10 cellular contexts compared by ENCODE assay signal in genomic region chr5:144040615-144041394, GRCh38.
"Had no signal": no experiment of that assay in that cellular context is flagged by ENCODE, and none has a peak within 500 bp of the region (broad histone marks: within the 10 kb centered on the region; RNA-seq: fewer than 3 reads in every experiment).

No MANE protein-coding gene starts in this region.

- H3K4me1 ChIP-seq: right lobe of liver had no signal

- H3K9me3 ChIP-seq: right lobe of liver had no signal

- H3K36me3 ChIP-seq: cardiac muscle cell, right lobe of liver had no signal

- H3K27me3 ChIP-seq: cardiac muscle cell, right lobe of liver had no signal

- H3K4me3 ChIP-seq: cardiac muscle cell, right lobe of liver had no signal

- H3K27ac ChIP-seq: cardiac muscle cell, right lobe of liver had no signal

- DNase-seq: activated CD4-positive, alpha-beta T cell treated with anti-CD3 and anti-CD28 coated beads for 1 hour; activated CD4-positive, alpha-beta T cell treated with anti-CD3 and anti-CD28 coated beads, Interleukin-2, amount 50 U/mL, for 48 hours; activated naive CD4-positive, alpha-beta T cell treated with Interleukin-2 at 50 U/mL for 16 hours; activated naive CD8-positive, alpha-beta T cell treated with anti-CD3 and anti-CD28 coated beads, Interleukin-2, amount 50 U/mL, for 24 hours; glutamatergic neuron; hypothalamus; kidney; right lobe of liver; stimulated activated CD4-positive, alpha-beta T cell treated with anti-CD3 and anti-CD28 coated beads, Interleukin-2, amount 100 ng/mL, for 24 hours had no signal
